Comparison of ENCODE assay signal across 8 cellular contexts in the genomic region with DNA sequence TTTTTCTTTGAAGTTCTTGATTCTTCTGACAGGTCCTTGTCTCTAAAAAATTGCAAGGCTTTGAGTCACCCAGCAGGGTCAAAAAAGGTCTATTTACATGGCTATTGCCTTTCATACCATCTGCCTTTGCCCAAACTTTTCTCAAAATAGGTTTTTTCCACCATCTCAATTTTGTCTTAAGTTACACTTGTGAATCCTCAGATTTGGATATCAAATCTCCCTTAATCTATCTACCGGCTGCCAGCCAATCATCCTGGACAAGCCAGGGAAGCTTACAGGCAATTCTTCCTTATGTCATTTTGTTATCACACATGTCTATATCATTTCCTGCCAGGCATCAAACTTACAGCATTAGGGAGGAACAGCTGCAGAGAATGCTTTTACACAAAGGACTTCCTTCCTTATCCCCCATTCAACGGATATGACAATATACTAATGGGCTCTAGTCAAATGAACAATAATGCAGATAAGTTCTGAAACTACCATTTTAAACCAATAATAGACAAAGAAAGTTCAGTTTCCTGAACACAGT.
DNase-seq lines count a peak whose midpoint lies in the region; ATAC-seq lines count a peak whose summit lies in the region.

No MANE protein-coding gene starts in this region.

- H4K91ac ChIP-seq in neuronal stem cell (ENCODE audit: low read depth, low read length, poor library complexity): no peak overlapping the region

- H3K4me1 Mint-ChIP-seq in central memory CD8-positive, alpha-beta T cell: peaks cover 72% of the 10 kb centered on the region

- H3K79me1 ChIP-seq in neuronal stem cell (ENCODE audit: low read depth, low read length): no peaks in the 10 kb centered on the region

- no peak overlapping the region for H3K4ac ChIP-seq in neuronal stem cell (ENCODE audit: low read length)

- H2BK120ac ChIP-seq in neuronal stem cell (ENCODE audit: low read depth, low read length): no peak overlapping the region

- no peak overlapping the region for H2AK5ac ChIP-seq in neuronal stem cell (ENCODE audit: low read depth, low read length)

- H2BK15ac ChIP-seq in neuronal stem cell (ENCODE audit: low read length): no peak overlapping the region

- no peak overlapping the region for H3K4me3 ChIP-seq in neuronal stem cell (ENCODE audit: low read length in 2 of 2)

- peaks cover 17% of the 10 kb centered on the region for H3K36me3 Mint-ChIP-seq in central memory CD8-positive, alpha-beta T cell (ENCODE audit: insufficient read depth)

- H3K23ac ChIP-seq in neuronal stem cell (ENCODE audit: low read depth, low read length, poor library complexity): no peak overlapping the region

- no peaks in the 10 kb centered on the region for H3K9me3 Mint-ChIP-seq in central memory CD8-positive, alpha-beta T cell

- H3K36me3 ChIP-seq in neuronal stem cell (replicated peaks in 1 of 2; ENCODE audit: control insufficient read depth in 2 of 2, insufficient read depth in 2 of 2, low read length in 2 of 2): no peaks in the 10 kb centered on the region

- no peak overlapping the region for H2BK12ac ChIP-seq in neuronal stem cell (ENCODE audit: low read length)

- H3K27me3 Mint-ChIP-seq in central memory CD8-positive, alpha-beta T cell: no peaks in the 10 kb centered on the region

- peaks cover 0 to 8% of the 10 kb centered on the region in 2 donors for H3K9me3 ChIP-seq in neuronal stem cell (replicated peaks in 1 of 2; ENCODE audit: control insufficient read depth in 2 of 2, insufficient read depth in 1 of 2, low read depth in 1 of 2, low read length in 2 of 2)

- peak overlapping the region; percentile 7 for H3K4me3 Mint-ChIP-seq in central memory CD8-positive, alpha-beta T cell

- no peak overlapping the region for H3K14ac ChIP-seq in neuronal stem cell (ENCODE audit: low read length)

- no peak overlapping the region for H3K4me2 ChIP-seq in neuronal stem cell (ENCODE audit: insufficient read depth, low read length, poor library complexity, severe bottlenecking)

- no peak overlapping the region for H3K27ac ChIP-seq in neuronal stem cell (replicated peaks; ENCODE audit: low read length)

- peak overlapping the region; percentile 16 for H2AFZ ChIP-seq in neuronal stem cell (ENCODE audit: low read length)

- H3K18ac ChIP-seq in neuronal stem cell (ENCODE audit: low read length): no peak overlapping the region

- H3K9ac ChIP-seq in neuronal stem cell (ENCODE audit: low read depth, low read length, poor library complexity): no peak overlapping the region

- H2BK5ac ChIP-seq in neuronal stem cell (ENCODE audit: low read length): no peak overlapping the region

- H3K4me1 ChIP-seq in neuronal stem cell (ENCODE audit: control insufficient read depth in 2 of 2, insufficient read depth in 1 of 2, low read depth in 1 of 2, low read length in 2 of 2): peaks cover 3 to 22% of the 10 kb centered on the region in 2 donors

- ATAC-seq in central memory CD8-positive, alpha-beta T cell (replicated peaks; ENCODE audit: extremely low read depth, poor library complexity, severe bottlenecking): peak; percentile 70
- no peak for ATAC-seq in HG03520 (IDR thresholded peaks at IDR 0.05; ENCODE audit: unreplicated experiment)

- H3K27me3 ChIP-seq in neuronal stem cell (ENCODE audit: control insufficient read depth in 3 of 3, insufficient read depth in 3 of 3, low read depth in 1 of 3, low read length in 3 of 3): no peaks in the 10 kb centered on the region

- peak overlapping the region; percentile 75 for H3K27ac Mint-ChIP-seq in central memory CD8-positive, alpha-beta T cell (ENCODE audit: low read depth)

- WGBS in neuronal stem cell (ENCODE audit: extremely low coverage in 2 of 2, insufficient read length in 2 of 2, insufficient replicate concordance in 1 of 2), 2 donors: no CpG with 5 or more reads among the region's 2 CpGs

- DNase-seq in GDM1 (lab: John Stamatoyannopoulos, UW) (peak; percentile 63), NCI-H146 treated with DMSO at 0.1 percent for 48 hours (lab: John Stamatoyannopoulos, UW; ENCODE audit: unreplicated experiment) (peak; percentile 22), neuronal stem cell (ENCODE audit: low spot score) (no peak), occipital lobe (lab: John Stamatoyannopoulos, UW) (no peak)
- DNase-seq in central memory CD8-positive, alpha-beta T cell (ENCODE audit: low spot score in 2 of 2): no peak
- no peak for DNase-seq in activated effector memory CD4-positive, alpha-beta T cell treated with Interleukin-2 at 50 U/mL for 16 hours
- no peak for DNase-seq in stimulated activated CD4-positive, alpha-beta T cell treated with anti-CD3 and anti-CD28 coated beads, Interleukin-2, amount 100 ng/mL, for 24 hours

- H4K8ac ChIP-seq in neuronal stem cell (ENCODE audit: low read depth, low read length): no peak overlapping the region

Comparison
In these comparisons a context has a peak if more than half of its experiments do, and no peak if none do; other contexts are left out.
1. DNase-seq: peak in GDM1 (single experiment) and NCI-H146 treated with DMSO at 0.1 percent for 48 hours (single experiment); none in central memory CD8-positive, alpha-beta T cell (0 of 2), neuronal stem cell (single experiment), activated effector memory CD4-positive, alpha-beta T cell treated with Interleukin-2 at 50 U/mL for 16 hours (single experiment), occipital lobe (single experiment) and stimulated activated CD4-positive, alpha-beta T cell treated with anti-CD3 and anti-CD28 coated beads, Interleukin-2, amount 100 ng/mL, for 24 hours (0 of 2).